Comparison of ENCODE assay signal across 13 cellular contexts in genomic region chr11:35526370-35526792, GRCh38. TPM values are rescaled to one million over a fixed set of nuclear protein-coding genes. Genes with fewer than 3 reads are reported as not detected.
DNase-seq lines count a peak whose midpoint lies in the region; ATAC-seq and TF ChIP-seq lines count a peak whose summit lies in the region.
"Had no signal": no experiment of that assay in that cellular context is flagged by ENCODE, and none has a peak within 500 bp of the region (broad histone marks: within the 10 kb centered on the region; RNA-seq: fewer than 3 reads in every experiment).

No MANE protein-coding gene starts in this region.

- H3K4me3 ChIP-seq in GM06990 (replicated peaks; ENCODE audit: low read depth, low read length) (no peak overlapping the region), IMR-90 (ENCODE audit: insufficient read depth, low read depth, low read length) (no peak overlapping the region), endodermal cell (ENCODE audit: low read length) (peak overlapping the region; percentile 73), neural progenitor cell (peak overlapping the region; percentile 85)

- H2BK20ac ChIP-seq in IMR-90 (ENCODE audit: low read depth, low read length) = peak overlapping the region; percentile 69; the same call in 1 of the 2 replicates

- in situ Hi-C loops in IMR-90 (cut with MboI; ENCODE audit: low sequenced_read_pairs) = no loop called here

- peaks cover 54% of the 10 kb centered on the region for H3K79me2 ChIP-seq in neural progenitor cell (ENCODE audit: low read depth)

- intact Hi-C loops in IMR-90 (cut with micrococcal nuclease) = no loop called here

- H2BK5ac ChIP-seq in IMR-90 (ENCODE audit: low read depth, low read length, poor library complexity, severe bottlenecking) = no peak overlapping the region

- no peak overlapping the region for H2AK9ac ChIP-seq in IMR-90 (replicated peaks; ENCODE audit: low read depth, low read length, poor library complexity)

- H3K23ac ChIP-seq in IMR-90 (ENCODE audit: low read depth, low read length) = 0 out of 2 replicates have a peak overlapping the region, but pooled peaks have one; percentile 75

- ATAC-seq in IMR-90 (ENCODE audit: low read depth) (peak; percentile 9), HG03039 (IDR thresholded peaks at IDR 0.05; ENCODE audit: unreplicated experiment) (no peak)

- peak overlapping the region; percentile 80; the same call in 1 of the 2 replicates for H3K4me2 ChIP-seq in IMR-90 (ENCODE audit: low read depth, low read length)
- peak overlapping the region; percentile 93 for H3K4me2 ChIP-seq in neural progenitor cell

- no peak overlapping the region for H4K91ac ChIP-seq in IMR-90 (ENCODE audit: insufficient read depth, low read depth, low read length)

- POLR2A ChIA-PET in IMR-90 (lab: Charles Lee; ENCODE audit: unreplicated experiment) = no interaction called here

- H3K36me3 Mint-ChIP-seq in endodermal cell (ENCODE audit: low read depth) (no peaks in the 10 kb centered on the region), neural progenitor cell (no peaks in the 10 kb centered on the region)
- H3K36me3 Mint-ChIP-seq in activated naive CD4-positive, alpha-beta T cell treated with anti-CD3 and anti-CD28 coated beads, Interleukin-2, amount 10 ng/mL, durations not matched to agents 7 days and 5 days = no peaks in the 10 kb centered on the region

- H3K14ac ChIP-seq in IMR-90 (replicated peaks; ENCODE audit: low read depth, low read length) = peak overlapping the region; percentile 82

- no peaks in the 10 kb centered on the region for H4K20me1 ChIP-seq in IMR-90 (ENCODE audit: insufficient read depth, low read length)
- H4K20me1 ChIP-seq in neural progenitor cell (ENCODE audit: low read depth) = peaks cover 31% of the 10 kb centered on the region

- CTCF ChIA-PET in IMR-90 (lab: Yijun Ruan, JAX) = interaction anchor here (2.5 kb wide), 1 partner anchor 296 kb away, joined by 7 read pairs; no protein-coding TSS in a partner anchor
- CTCF ChIA-PET in activated naive CD4-positive, alpha-beta T cell treated with anti-CD3 and anti-CD28 coated beads, Interleukin-2, amount 10 ng/mL, durations not matched to agents 7 days and 5 days (lab: Charles Lee) = no interaction called here

- H4K8ac ChIP-seq in IMR-90 (ENCODE audit: low read depth in 2 of 2, low read length in 2 of 2) = peak overlapping the region in 1 of 2 experiments; percentile 92; a peak in 1 of 4 replicates

- H3K27me3 ChIP-seq in GM06990 (replicated peaks; ENCODE audit: control insufficient read depth, insufficient read depth, low read length) = peaks cover 3% of the 10 kb centered on the region
- no peaks in the 10 kb centered on the region for H3K27me3 ChIP-seq in IMR-90 (ENCODE audit: control insufficient read depth, insufficient read depth, low read length)
- H3K27me3 ChIP-seq in endodermal cell (ENCODE audit: control insufficient read depth, insufficient read depth, low read length, poor library complexity, severe bottlenecking) = peaks cover 25% of the 10 kb centered on the region
- no peaks in the 10 kb centered on the region for H3K27me3 ChIP-seq in neural progenitor cell

- dilution Hi-C loops in IMR-90 (cut with HindIII; ENCODE audit: low sequenced_read_pairs, unreplicated experiment) = no loop called here

- H2AK5ac ChIP-seq in IMR-90 (ENCODE audit: low read depth, low read length) = peak overlapping the region; percentile 81

- no CpG with 5 or more reads among the region's 6 CpGs for WGBS in IMR-90 (ENCODE audit: extremely low coverage in 2 of 2, insufficient read length in 1 of 2), 2 experiments
- 64 to 84% methylated on average over 3 to 6 of the region's 6 CpGs for WGBS in endodermal cell (ENCODE audit: insufficient coverage in 1 of 2, insufficient read length in 1 of 2), 2 experiments

- peak overlapping the region; percentile 88; the same call in 1 of the 2 replicates for H2BK120ac ChIP-seq in IMR-90 (ENCODE audit: low read depth, low read length)

- H3K9me3 Mint-ChIP-seq in endodermal cell (peaks cover 11% of the 10 kb centered on the region), neural progenitor cell (peaks cover 10% of the 10 kb centered on the region)
- H3K9me3 Mint-ChIP-seq in activated naive CD4-positive, alpha-beta T cell treated with anti-CD3 and anti-CD28 coated beads, Interleukin-2, amount 10 ng/mL, durations not matched to agents 7 days and 5 days = no peaks in the 10 kb centered on the region

- TF ChIP-seq CTCF in GM06990 (IDR thresholded peaks at IDR 0.05; ENCODE audit: insufficient read depth, low read length, poor library complexity, severe bottlenecking) (no peak), IMR-90 (conservative IDR thresholded peaks at IDR 0.05; ENCODE audit: low read depth, low read length) (no peak), endodermal cell (conservative IDR thresholded peaks at IDR 0.05) (no peak), neural progenitor cell (IDR thresholded peaks at IDR 0.05) (no peak)

- no peak overlapping the region for H3K18ac ChIP-seq in IMR-90 (ENCODE audit: low read depth, low read length)

- H3K79me1 ChIP-seq in IMR-90 (ENCODE audit: low read depth in 1 of 2, low read length in 2 of 2) = peaks cover 19 to 49% of the 10 kb centered on the region in 2 experiments

- no peak for TF ChIP-seq RAD21 in IMR-90 (IDR thresholded peaks at IDR 0.05; ENCODE audit: low read length)

- H3K9ac ChIP-seq in IMR-90 (ENCODE audit: low read depth, low read length) (no peak overlapping the region), endodermal cell (ENCODE audit: extremely low read depth, low read length, poor library complexity, severe bottlenecking) (no peak overlapping the region), neural progenitor cell (no peak overlapping the region)

- H3K9me3 ChIP-seq in IMR-90 (ENCODE audit: control insufficient read depth, insufficient read depth, low read length) (no peaks in the 10 kb centered on the region), endodermal cell (ENCODE audit: control insufficient read depth, low read length) (peaks cover 9% of the 10 kb centered on the region), neural progenitor cell (ENCODE audit: low read depth) (no peaks in the 10 kb centered on the region)
- H3K9me3 ChIP-seq: stomach had no signal

- H3K56ac ChIP-seq in IMR-90 (ENCODE audit: extremely low read depth, insufficient read depth, low read length) = no peak overlapping the region

- H3K36me3 ChIP-seq in GM06990 (ENCODE audit: control insufficient read depth, insufficient read depth, low read length) (no peaks in the 10 kb centered on the region), IMR-90 (ENCODE audit: control insufficient read depth, insufficient read depth, low read length) (no peaks in the 10 kb centered on the region), endodermal cell (ENCODE audit: control insufficient read depth, insufficient read depth, low read length) (no peaks in the 10 kb centered on the region), neural progenitor cell (no peaks in the 10 kb centered on the region)
- H3K36me3 ChIP-seq: stomach had no signal

- H2AFZ ChIP-seq in IMR-90 (replicated peaks; ENCODE audit: low read length, poor library complexity) = peak overlapping the region; percentile 93
- no peak overlapping the region for H2AFZ ChIP-seq in neural progenitor cell (replicated peaks)

- peak overlapping the region; percentile 70 for H3K4me3 Mint-ChIP-seq in endodermal cell
- H3K4me3 Mint-ChIP-seq in neural progenitor cell = peak overlapping the region; percentile 77
- H3K4me3 Mint-ChIP-seq in activated naive CD4-positive, alpha-beta T cell treated with anti-CD3 and anti-CD28 coated beads, Interleukin-2, amount 10 ng/mL, durations not matched to agents 7 days and 5 days = no peak overlapping the region

- H3K4me1 ChIP-seq in IMR-90 (ENCODE audit: control insufficient read depth, insufficient read depth, low read length) (peaks cover 30% of the 10 kb centered on the region), endodermal cell (ENCODE audit: control insufficient read depth, insufficient read depth, low read length) (peaks cover 7% of the 10 kb centered on the region), neural progenitor cell (peaks cover 34% of the 10 kb centered on the region)

- H4K5ac ChIP-seq in IMR-90 (ENCODE audit: low read depth, low read length) = peak overlapping the region; percentile 6; the same call in 1 of the 2 replicates

- peak overlapping the region; percentile 55; the same call in 2 of the 3 replicates for H2BK15ac ChIP-seq in IMR-90 (ENCODE audit: low read depth, low read length)

- no TSS peak for BruUV-seq in IMR-90 (replicated peaks; lab: Mats Ljungman, UMichigan)

- H3K4ac ChIP-seq in IMR-90 (ENCODE audit: low read depth, low read length) = peak overlapping the region; percentile 89

- peaks cover 27% of the 10 kb centered on the region for H3K9me1 ChIP-seq in IMR-90 (ENCODE audit: insufficient read depth, low read length)

- no peak for TF ChIP-seq POLR2A in IMR-90 (IDR thresholded peaks at IDR 0.05; ENCODE audit: low read depth, low read length)

- H3K4me1 Mint-ChIP-seq in endodermal cell (peaks cover 45% of the 10 kb centered on the region), neural progenitor cell (peaks cover 18% of the 10 kb centered on the region)
- no peaks in the 10 kb centered on the region for H3K4me1 Mint-ChIP-seq in activated naive CD4-positive, alpha-beta T cell treated with anti-CD3 and anti-CD28 coated beads, Interleukin-2, amount 10 ng/mL, durations not matched to agents 7 days and 5 days

- peak; percentile 6 for DNase-seq in GM06990 (ENCODE audit: extremely low read depth, insufficient read length)
- peak; percentile 65 for DNase-seq in IMR-90
- DNase-seq in endodermal cell = peak; percentile 78
- peak; percentile 39 for DNase-seq in neural progenitor cell (ENCODE audit: low spot score)
- no peak for DNase-seq in NCI-H1417 (lab: John Stamatoyannopoulos, UW)
- DNase-seq in activated naive CD4-positive, alpha-beta T cell treated with anti-CD3 and anti-CD28 coated beads, Interleukin-2, amount 10 ng/mL, durations not matched to agents 7 days and 5 days = no peak
- DNase-seq: effector memory CD4-positive, alpha-beta T cell; NCI-H1436 treated with DMSO at 0.1 percent for 48 hours; stimulated activated CD4-positive, alpha-beta T cell treated with anti-CD3 and anti-CD28 coated beads, Interleukin-4, amount 100 ng/mL, for 1 hour; stomach had no signal

- no peak overlapping the region for H3K27ac ChIP-seq in IMR-90 (ENCODE audit: insufficient read depth, low read length)
- H3K27ac ChIP-seq in endodermal cell (ENCODE audit: low read depth, low read length) = no peak overlapping the region
- H3K27ac ChIP-seq in neural progenitor cell = no peak overlapping the region

- no peak overlapping the region for H3K27ac Mint-ChIP-seq in endodermal cell
- H3K27ac Mint-ChIP-seq in neural progenitor cell = no peak overlapping the region
- no peak overlapping the region for H3K27ac Mint-ChIP-seq in activated naive CD4-positive, alpha-beta T cell treated with anti-CD3 and anti-CD28 coated beads, Interleukin-2, amount 10 ng/mL, durations not matched to agents 7 days and 5 days

- H3K27me3 Mint-ChIP-seq in endodermal cell (ENCODE audit: insufficient read depth) = peaks cover 53% of the 10 kb centered on the region
- H3K27me3 Mint-ChIP-seq in neural progenitor cell (ENCODE audit: insufficient read depth, low read depth) = peaks cover 6% of the 10 kb centered on the region
- H3K27me3 Mint-ChIP-seq in activated naive CD4-positive, alpha-beta T cell treated with anti-CD3 and anti-CD28 coated beads, Interleukin-2, amount 10 ng/mL, durations not matched to agents 7 days and 5 days = peaks cover 63% of the 10 kb centered on the region

- peaks cover 7% of the 10 kb centered on the region for H3F3A ChIP-seq in neural progenitor cell (ENCODE audit: low read depth)

RNA-seq across cellular contexts. Expression of gene PAMR1, which starts 1.0 kb away (rescaled TPM):
- total RNA-seq in IMR-90 (2012; rRNA removed) = 65.5 and 80.7 TPM in 2 replicates
- polyA plus RNA-seq in IMR-90 (2012; rRNA removed) = 67.5 and 70.7 TPM in 2 replicates
- polyA plus RNA-seq in IMR-90 (2012; cell fraction: cytosol; rRNA removed) = 61.3 and 83.4 TPM in 2 replicates
- polyA plus RNA-seq in IMR-90 (2012; cell fraction: nucleus; rRNA removed; ENCODE audit: low replicate concordance) = 102 and 106 TPM in 2 replicates
- total RNA-seq in endodermal cell = 10 to 100 TPM; 55.3 to 79.0 TPM
- 13.7 TPM for polyA plus RNA-seq in endodermal cell (2013, experiment 1 of 2)
- 14.2 TPM for polyA plus RNA-seq in endodermal cell (2013, experiment 2 of 2)
- 209 and 285 TPM in 2 replicates for total RNA-seq in neural progenitor cell (ENCODE audit: low replicate concordance)
- total RNA-seq: activated CD8-positive, alpha-beta memory T cell treated with anti-CD3 and anti-CD28 coated beads for 36 hours; T-helper 2 cell treated with Interferon-gamma antibody and Interleukin-4, amounts not matched to agents 100 ng/mL and 5 ng/mL, for 36 hours had no signal

Comparison
In these comparisons a context has a peak if more than half of its experiments do, and no peak if none do; other contexts are left out.
1. DNase-seq: peak in GM06990 (single experiment), IMR-90 (single experiment), endodermal cell (single experiment) and neural progenitor cell (single experiment); none in NCI-H1417 (0 of 3) and activated naive CD4-positive, alpha-beta T cell treated with anti-CD3 and anti-CD28 coated beads, Interleukin-2, amount 10 ng/mL, durations not matched to agents 7 days and 5 days (single experiment).
2. H3K4me3 ChIP-seq: peak in endodermal cell (single experiment) and neural progenitor cell (single experiment); none in GM06990 (single experiment) and IMR-90 (single experiment).